Comparison of ENCODE assay signal across 1 cellular context in the genomic region with DNA sequence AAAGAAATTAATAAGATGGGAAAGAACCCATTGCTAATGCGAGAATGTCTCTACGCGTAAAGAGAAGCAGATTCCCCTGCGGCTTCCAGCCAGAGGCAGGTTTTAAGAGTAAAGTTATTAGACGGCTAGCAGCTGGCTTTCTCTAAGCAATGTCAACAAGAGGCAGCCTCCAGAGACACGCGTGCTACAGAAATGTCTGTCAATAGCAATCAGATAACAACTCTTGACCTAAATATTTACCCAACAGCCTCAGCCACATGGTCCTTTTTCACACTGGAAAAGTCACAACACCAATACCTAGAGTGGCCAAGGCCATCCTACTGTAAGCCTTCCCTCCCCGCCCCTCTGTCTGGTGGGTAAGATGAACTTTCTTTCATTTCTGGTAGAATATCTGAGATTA.
TF ChIP-seq lines count a peak whose summit lies in the region.

No MANE protein-coding gene starts in this region.

TF ChIP-seq in H1, 55 proteins besides CTCF, POLR2A, EP300 and RAD21 (continued from another document):
- TF ChIP-seq SIN3A (conservative IDR thresholded peaks at IDR 0.05 in 1 of 2, IDR thresholded peaks at IDR 0.05 in 1 of 2; ENCODE audit: low read depth in 1 of 2, low read length in 2 of 2) (no peak), TEAD4 (IDR thresholded peaks at IDR 0.05; ENCODE audit: low read depth, low read length) (no peak)
